In genomic region chr1:235336903-235337302, GRCh38 we compare ENCODE assay signal across 12 cellular contexts. TPM values are rescaled to one million over a fixed set of nuclear protein-coding genes. Genes with fewer than 3 reads are reported as not detected.
DNase-seq lines count a peak whose midpoint lies in the region; ATAC-seq lines count a peak whose summit lies in the region.
"Had no signal": no experiment of that assay in that cellular context is flagged by ENCODE, and none has a peak within 500 bp of the region (broad histone marks: within the 10 kb centered on the region; RNA-seq: fewer than 3 reads in every experiment).

No MANE protein-coding gene starts in this region.

- no peaks in the 10 kb centered on the region for H3K27me3 Mint-ChIP-seq in activated T-cell treated with anti-CD3 and anti-CD28 coated beads, Interleukin-2, amount 50 U/mL, for 24 hours

- no peaks in the 10 kb centered on the region for H3K9me3 Mint-ChIP-seq in activated T-cell treated with anti-CD3 and anti-CD28 coated beads, Interleukin-2, amount 50 U/mL, for 24 hours
- H3K9me3 Mint-ChIP-seq in stimulated activated effector memory CD8-positive, alpha-beta T cell treated with anti-CD3 and anti-CD28 coated beads, Interleukin-12 subunit alpha, Interleukin-12 subunit beta, amount 100 ng/mL, for 72 hours: no peaks in the 10 kb centered on the region

- H3K4me3 Mint-ChIP-seq in activated T-cell treated with anti-CD3 and anti-CD28 coated beads, Interleukin-2, amount 50 U/mL, for 24 hours: peak overlapping the region; percentile 60
- peak overlapping the region; percentile 61 for H3K4me3 Mint-ChIP-seq in stimulated activated effector memory CD8-positive, alpha-beta T cell treated with anti-CD3 and anti-CD28 coated beads, Interleukin-12 subunit alpha, Interleukin-12 subunit beta, amount 100 ng/mL, for 72 hours

- no peak for DNase-seq in activated T-cell treated with anti-CD3 and anti-CD28 coated beads, Interleukin-2, amount 50 U/mL, for 24 hours
- DNase-seq in activated T-cell treated with anti-CD3 and anti-CD28 coated beads for 4 hours: no peak
- peak; percentile 11 to 13 for DNase-seq in activated CD4-positive, alpha-beta T cell treated with anti-CD3 and anti-CD28 coated beads, Interleukin-2, amount 50 U/mL, for 4 hours
- no peak for DNase-seq in left ventricle myocardium superior
- no peak for DNase-seq in stimulated activated effector memory CD8-positive, alpha-beta T cell treated with anti-CD3 and anti-CD28 coated beads, Interleukin-12 subunit alpha, Interleukin-12 subunit beta, amount 100 ng/mL, for 72 hours (ENCODE audit: low spot score in 2 of 2)
- no peak for DNase-seq in NCI-H2081 (lab: John Stamatoyannopoulos, UW)
- DNase-seq in mesenteric fat pad (ENCODE audit: low spot score): no peak
- DNase-seq in DMS153 (lab: John Stamatoyannopoulos, UW): no peak
- DNase-seq: activated gamma-delta T cell; NCI-H1436; stimulated activated CD4-positive, alpha-beta T cell treated with anti-CD3 and anti-CD28 coated beads, Interleukin-12 subunit alpha, Interleukin-12 subunit beta, amount 100 ng/mL, for 4 hours; substantia nigra had no signal

- peak; percentile 96 for ATAC-seq in left ventricle myocardium superior
- ATAC-seq in stimulated activated effector memory CD8-positive, alpha-beta T cell treated with anti-CD3 and anti-CD28 coated beads, Interleukin-12 subunit alpha, Interleukin-12 subunit beta, amount 100 ng/mL, for 72 hours: peak; percentile 71

- peak overlapping the region; percentile 89 for H3K27ac Mint-ChIP-seq in activated T-cell treated with anti-CD3 and anti-CD28 coated beads, Interleukin-2, amount 50 U/mL, for 24 hours
- peak overlapping the region; percentile 86 for H3K27ac Mint-ChIP-seq in stimulated activated effector memory CD8-positive, alpha-beta T cell treated with anti-CD3 and anti-CD28 coated beads, Interleukin-12 subunit alpha, Interleukin-12 subunit beta, amount 100 ng/mL, for 72 hours

- H3K36me3 Mint-ChIP-seq in activated T-cell treated with anti-CD3 and anti-CD28 coated beads, Interleukin-2, amount 50 U/mL, for 24 hours (ENCODE audit: low read depth): peaks cover 45% of the 10 kb centered on the region
- peaks cover 64% of the 10 kb centered on the region for H3K36me3 Mint-ChIP-seq in stimulated activated effector memory CD8-positive, alpha-beta T cell treated with anti-CD3 and anti-CD28 coated beads, Interleukin-12 subunit alpha, Interleukin-12 subunit beta, amount 100 ng/mL, for 72 hours

- H3K4me1 Mint-ChIP-seq in activated T-cell treated with anti-CD3 and anti-CD28 coated beads, Interleukin-2, amount 50 U/mL, for 24 hours (ENCODE audit: low read depth): peaks cover 35% of the 10 kb centered on the region
- peaks cover 20% of the 10 kb centered on the region for H3K4me1 Mint-ChIP-seq in stimulated activated effector memory CD8-positive, alpha-beta T cell treated with anti-CD3 and anti-CD28 coated beads, Interleukin-12 subunit alpha, Interleukin-12 subunit beta, amount 100 ng/mL, for 72 hours

- intact Hi-C loops in left ventricle myocardium superior (cut with micrococcal nuclease): loop anchor here (10.0 kb wide), 2 partner anchors 78 to 82 kb away; no protein-coding TSS in a partner anchor

RNA-seq across cellular contexts. Expression of gene GGPS1, which starts 8.5 kb away (rescaled TPM):
- total RNA-seq in left ventricle myocardium superior (29.8 TPM), mesenteric fat pad (31.2 TPM)

RNA-seq across cellular contexts. Expression of gene ARID4B, which starts 8.9 kb away (rescaled TPM):
- total RNA-seq in left ventricle myocardium superior (18.3 TPM), mesenteric fat pad (25.2 TPM)

RNA-seq across cellular contexts. Expression of gene TBCE, which starts 30.3 kb away (rescaled TPM):
- 18.7 TPM for total RNA-seq in left ventricle myocardium superior
- 27.4 TPM for total RNA-seq in mesenteric fat pad

Comparison
In these comparisons a context has a peak if more than half of its experiments do, and no peak if none do; other contexts are left out.
1. DNase-seq: peak in activated CD4-positive, alpha-beta T cell treated with anti-CD3 and anti-CD28 coated beads, Interleukin-2, amount 50 U/mL, for 4 hours (2 of 2); none in activated T-cell treated with anti-CD3 and anti-CD28 coated beads, Interleukin-2, amount 50 U/mL, for 24 hours (single experiment), activated T-cell treated with anti-CD3 and anti-CD28 coated beads for 4 hours (single experiment), left ventricle myocardium superior (single experiment), stimulated activated effector memory CD8-positive, alpha-beta T cell treated with anti-CD3 and anti-CD28 coated beads, Interleukin-12 subunit alpha, Interleukin-12 subunit beta, amount 100 ng/mL, for 72 hours (0 of 2), NCI-H2081 (0 of 2), mesenteric fat pad (single experiment) and DMS153 (single experiment).